ENCODE assay signal across 8 cellular contexts in genomic region chr16:68237243-68238028, GRCh38. TPM values are rescaled to one million over a fixed set of nuclear protein-coding genes. Genes with fewer than 3 reads are reported as not detected.
A peak's percentile ranks its signal among the peaks of the same experiment; 100 is the strongest.
DNase-seq lines count a peak whose midpoint lies in the region; ATAC-seq and TF ChIP-seq lines count a peak whose summit lies in the region.

No MANE protein-coding gene starts in this region.

- WGBS in lower leg skin, 2 donors, result 0 to 1% methylated on average over 44 to 61 of the region's 72 CpGs

- peak overlapping the region; percentile 94 for H3K4me2 ChIP-seq in BLaER1

- H3K4me3 Mint-ChIP-seq in activated CD8-positive, alpha-beta T cell treated with anti-CD3 and anti-CD28 coated beads for 36 hours, result peak overlapping the region; percentile 87

- DNase-seq in NCI-H82 (lab: John Stamatoyannopoulos, UW) (peak; percentile 98), lower leg skin (ENCODE audit: low spot score in 2 of 2) (peak; percentile 98 to 100)
- peak; percentile 96 for DNase-seq in activated CD8-positive, alpha-beta T cell treated with anti-CD3 and anti-CD28 coated beads for 36 hours
- DNase-seq in stimulated activated CD4-positive, alpha-beta T cell treated with anti-CD3 and anti-CD28 coated beads, Interleukin-4, amount 100 ng/mL, for 24 hours, result peak; percentile 92

- no peaks in the 10 kb centered on the region for H3K9me3 Mint-ChIP-seq in activated CD8-positive, alpha-beta T cell treated with anti-CD3 and anti-CD28 coated beads for 36 hours

- intact Hi-C loops in activated CD8-positive, alpha-beta T cell treated with anti-CD3 and anti-CD28 coated beads for 36 hours (cut with micrococcal nuclease), result no loop called here
- intact Hi-C loops in lower leg skin (cut with DNase I; ENCODE audit: low total_unique reads), result loop anchor here (10.0 kb wide), 1 partner anchor 153 kb away; the partner anchor contains the start of gene NFATC3

- no peaks in the 10 kb centered on the region for H3K27me3 Mint-ChIP-seq in activated CD8-positive, alpha-beta T cell treated with anti-CD3 and anti-CD28 coated beads for 36 hours

- peak overlapping the region; percentile 76 for H3K9ac ChIP-seq in BLaER1
- H3K9ac ChIP-seq in duodenal mucosa (ENCODE audit: low read depth in 1 of 2, low read length in 2 of 2), result peak overlapping the region; percentile 87 to 98

- CTCF ChIA-PET in activated CD8-positive, alpha-beta T cell treated with anti-CD3 and anti-CD28 coated beads for 36 hours (lab: Charles Lee), result interaction anchor here (0.7 to 2.9 kb wide), 9 partner anchors 7 to 145 kb away, joined by 3 to 20 read pairs (median 3); partner anchors contain the start of genes PRMT7, SLC7A6 and SLC7A6OS

- H3K36me3 Mint-ChIP-seq in activated CD8-positive, alpha-beta T cell treated with anti-CD3 and anti-CD28 coated beads for 36 hours (ENCODE audit: low read depth), result no peaks in the 10 kb centered on the region

- H3K4me1 Mint-ChIP-seq in activated CD8-positive, alpha-beta T cell treated with anti-CD3 and anti-CD28 coated beads for 36 hours (ENCODE audit: low read depth), result peaks cover 36% of the 10 kb centered on the region

- no peaks in the 10 kb centered on the region for H3K27me3 ChIP-seq in BLaER1
- no peaks in the 10 kb centered on the region for H3K27me3 ChIP-seq in duodenal mucosa (ENCODE audit: control insufficient read depth in 1 of 2, insufficient read depth in 2 of 2, low read length in 2 of 2)

- peaks cover 12% of the 10 kb centered on the region; the same call in 1 of the 2 replicates for H4K20me1 ChIP-seq in BLaER1

- H3K36me3 ChIP-seq in BLaER1, result no peaks in the 10 kb centered on the region
- H3K36me3 ChIP-seq in duodenal mucosa (ENCODE audit: control insufficient read depth in 1 of 2, insufficient read depth in 2 of 2, low read length in 2 of 2), result peaks cover 3 to 9% of the 10 kb centered on the region in 2 donors

- peaks cover 9% of the 10 kb centered on the region; the same call in 1 of the 2 replicates for H3K9me3 ChIP-seq in BLaER1
- no peaks in the 10 kb centered on the region for H3K9me3 ChIP-seq in duodenal mucosa (ENCODE audit: control insufficient read depth in 1 of 2, low read length in 2 of 2)

- POLR2A ChIA-PET in activated CD8-positive, alpha-beta T cell treated with anti-CD3 and anti-CD28 coated beads for 36 hours (lab: Charles Lee), result interaction anchor here (0.8 to 2.7 kb wide), 13 partner anchors 10 to 675 kb away, joined by 3 to 17 read pairs (median 3); partner anchors contain the start of genes NFATC3, PRMT7, SLC7A6 and SLC7A6OS

- TF ChIP-seq CTCF in activated CD8-positive, alpha-beta T cell treated with anti-CD3 and anti-CD28 coated beads for 36 hours (IDR thresholded peaks at IDR 0.05), result no peak
- TF ChIP-seq CTCF in lower leg skin (IDR thresholded peaks at IDR 0.05), result no peak

- peak overlapping the region; percentile 94 for H3K27ac Mint-ChIP-seq in activated CD8-positive, alpha-beta T cell treated with anti-CD3 and anti-CD28 coated beads for 36 hours

- H3K4me1 ChIP-seq in BLaER1, result peaks cover 57% of the 10 kb centered on the region
- peaks cover 27 to 35% of the 10 kb centered on the region in 2 donors for H3K4me1 ChIP-seq in duodenal mucosa (ENCODE audit: control insufficient read depth in 1 of 2, insufficient read depth in 2 of 2, low read length in 2 of 2)

- TF ChIP-seq POLR2A in lower leg skin (IDR thresholded peaks at IDR 0.05), result no peak

- peak overlapping the region; percentile 84 for H3K27ac ChIP-seq in BLaER1
- peak overlapping the region; percentile 89 for H3K27ac ChIP-seq in duodenal mucosa (ENCODE audit: low read depth, low read length)

- ATAC-seq in GM19351 (IDR thresholded peaks at IDR 0.05; ENCODE audit: unreplicated experiment), result peak; percentile 79
- ATAC-seq in HG03469 (IDR thresholded peaks at IDR 0.05; ENCODE audit: unreplicated experiment), result peak; percentile 66
- ATAC-seq in activated CD8-positive, alpha-beta T cell treated with anti-CD3 and anti-CD28 coated beads for 36 hours, result peak; percentile 81

- H3K4me3 ChIP-seq in BLaER1 (peak overlapping the region; percentile 68), duodenal mucosa (ENCODE audit: low read depth in 1 of 2, low read length in 2 of 2) (peak overlapping the region; percentile 79 to 80), lower leg skin (ENCODE audit: low read depth, poor library complexity, severe bottlenecking) (peak overlapping the region; percentile 42)

RNA-seq across cellular contexts. Expression of gene ESRP2, which starts 1.5 kb away (rescaled TPM):
- under 1 TPM; 0.65 to 0.77 TPM for total RNA-seq in activated CD8-positive, alpha-beta T cell treated with anti-CD3 and anti-CD28 coated beads for 36 hours
- total RNA-seq in lower leg skin, result 100 to 1,000 TPM in 2 of 4 donors, 10 to 100 TPM in 2; 84.3 to 120 (median 97.2) TPM

RNA-seq across cellular contexts. Expression of gene PLA2G15, which starts 7.7 kb away (rescaled TPM):
- total RNA-seq in activated CD8-positive, alpha-beta T cell treated with anti-CD3 and anti-CD28 coated beads for 36 hours, result 1 to 10 TPM; 6.7 to 6.8 TPM
- total RNA-seq in lower leg skin, result 10 to 100 TPM; 16.4 to 28.6 (median 22.3) TPM

RNA-seq across cellular contexts. Expression of gene SLC7A6, which starts 26.9 kb away (rescaled TPM):
- 10 to 100 TPM; 73.8 to 76.9 TPM for total RNA-seq in activated CD8-positive, alpha-beta T cell treated with anti-CD3 and anti-CD28 coated beads for 36 hours
- total RNA-seq in lower leg skin, result 10 to 100 TPM; 23.4 to 55.6 (median 37.4) TPM

Comparison
In these comparisons a context has a peak if more than half of its experiments do, and no peak if none do; other contexts are left out.
1. Peak in every context shown above with its lines: DNase-seq, ATAC-seq, H3K4me3 ChIP-seq and H3K27ac ChIP-seq.
2. RNA of gene ESRP2, which starts 1.5 kb away (total RNA-seq): 84.3 to 120 TPM in lower leg skin; 0.65 to 0.77 TPM in activated CD8-positive, alpha-beta T cell treated with anti-CD3 and anti-CD28 coated beads for 36 hours; every median in the first group is over 10 times any median in the second.